In the genomic region with DNA sequence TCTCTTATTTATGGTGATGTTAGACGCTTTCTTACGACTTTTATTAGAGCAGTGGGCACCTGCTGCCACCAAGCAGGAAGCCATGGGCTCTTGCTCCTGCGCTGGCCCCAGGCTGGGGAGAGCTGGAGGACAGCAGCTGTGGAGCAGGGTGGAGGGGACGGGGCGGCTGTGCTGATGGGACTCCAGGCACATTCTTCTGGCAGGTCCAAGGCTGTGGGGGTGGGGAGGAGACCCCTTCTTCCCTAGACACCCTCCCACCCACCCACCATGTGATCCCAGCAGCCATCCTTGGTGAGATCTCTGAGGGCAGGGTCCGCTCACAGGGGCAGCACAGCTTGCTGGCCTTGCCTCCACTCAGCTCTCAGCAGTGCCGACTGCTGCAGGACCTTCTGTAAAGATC, we compare ENCODE assay signal across 34 cellular contexts.
"Had no signal": no experiment of that assay in that cellular context is flagged by ENCODE, and none has a peak within 500 bp of the region (broad histone marks: within the 10 kb centered on the region; RNA-seq: fewer than 3 reads in every experiment).

No MANE protein-coding gene starts in this region.

- H3K27me3 ChIP-seq: MG63 had no signal

- DNase-seq: Karpas-422, Kasumi-1, KG1, MG63, MM.1S, MV-4-11, NCI-H1048, NCI-H1092, NCI-H1092 treated with DMSO at 0.1 percent for 48 hours, NCI-H1105, NCI-H1105 treated with DMSO at 0.1 percent for 48 hours, NCI-H1417, NCI-H1417 treated with DMSO at 0.1 percent for 48 hours, NCI-H1436, NCI-H1436 treated with DMSO at 0.1 percent for 48 hours, NCI-H146, NCI-H1694, NCI-H1694 treated with DMSO at 0.1 percent for 48 hours, NCI-H187, NCI-H187 treated with DMSO at 0.1 percent for 48 hours, NCI-H1930, NCI-H2029, NCI-H2029 treated with DMSO at 0.1 percent for 48 hours, NCI-H2081, NCI-H2081 treated with DMSO at 0.1 percent for 48 hours, NCI-H2107, NCI-H2171, NCI-H2171 treated with DMSO at 0.1 percent for 48 hours, NCI-H2227 treated with DMSO at 0.1 percent for 48 hours, NCI-H226, NCI-H345, NCI-H446, NCI-H446 treated with DMSO at 0.1 percent for 48 hours had no signal

- H3K36me3 ChIP-seq: MG63 had no signal

- H3K4me3 ChIP-seq: MG63 had no signal

- H3K27ac ChIP-seq: KMS-11 had no signal

- H3K9ac ChIP-seq: KMS-11 had no signal

- H3K4me2 ChIP-seq: KMS-11 had no signal
